ENCODE assay signal across 16 cellular contexts in the genomic region with DNA sequence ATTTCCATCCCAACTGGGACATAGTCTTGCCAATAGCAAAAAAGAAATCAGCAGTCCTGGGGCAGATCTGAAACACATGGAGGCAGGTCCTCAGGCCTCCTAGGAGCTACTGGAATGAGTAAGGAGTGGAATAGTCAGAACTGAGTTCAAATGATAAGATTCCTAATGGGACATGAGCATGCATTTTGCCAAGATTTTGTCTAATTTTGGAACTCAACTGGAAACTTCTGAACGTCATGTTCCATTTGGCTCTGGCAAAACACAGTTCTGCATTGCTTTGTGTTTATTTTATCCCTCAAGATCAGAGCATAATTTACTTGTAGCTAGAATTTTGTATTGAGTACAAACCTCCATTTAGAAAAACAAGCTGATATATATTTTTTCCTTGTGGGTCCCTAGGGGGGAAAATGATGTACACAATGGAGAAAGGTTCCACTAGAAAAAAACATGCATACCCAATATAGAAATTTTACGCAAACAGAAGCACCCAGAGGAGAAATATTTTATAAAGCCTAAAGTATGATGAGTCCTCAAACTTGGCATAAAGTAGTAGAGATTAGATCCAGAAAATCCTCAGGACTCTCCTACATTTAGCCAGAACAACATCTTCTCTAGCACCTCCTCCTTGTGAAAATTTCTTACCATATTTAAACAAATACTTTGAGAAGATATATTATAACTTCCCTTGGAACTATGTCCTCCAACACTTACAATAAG.
DNase-seq lines count a peak whose midpoint lies in the region; ATAC-seq, FAIRE-seq and TF ChIP-seq lines count a peak whose summit lies in the region.
"Had no signal": no experiment of that assay in that cellular context is flagged by ENCODE, and none has a peak within 500 bp of the region (broad histone marks: within the 10 kb centered on the region; RNA-seq: fewer than 3 reads in every experiment).

No MANE protein-coding gene starts in this region.

- TF ChIP-seq CTCF in body of pancreas (IDR thresholded peaks at IDR 0.05) (no peak), heart left ventricle (IDR thresholded peaks at IDR 0.05) (no peak), D721Med (IDR thresholded peaks at IDR 0.05; ENCODE audit: insufficient read depth, missing control alignments) (no peak)

- TF ChIP-seq POLR2A in body of pancreas (IDR thresholded peaks at IDR 0.05) = no peak
- no peak for TF ChIP-seq POLR2A in heart left ventricle (IDR thresholded peaks at IDR 0.05)

- no peaks in the 10 kb centered on the region for H3K27me3 ChIP-seq in body of pancreas
- H3K27me3 ChIP-seq in heart left ventricle = no peaks in the 10 kb centered on the region
- no peaks in the 10 kb centered on the region for H3K27me3 ChIP-seq in muscle layer of duodenum (ENCODE audit: low read depth, low read length)
- H3K27me3 ChIP-seq: right lobe of liver had no signal

- no peak for FAIRE-seq in D721Med (lab: Jason Lieb, UNC)
- FAIRE-seq: GM12878 had no signal

- intact Hi-C loops in body of pancreas (cut with DNase I) = no loop called here
- intact Hi-C loops in heart left ventricle (cut with DNase I) = no loop called here

- H3K27ac ChIP-seq in body of pancreas (no peak overlapping the region), heart left ventricle (peak overlapping the region; percentile 19 to 92 (median 68)), muscle layer of duodenum (ENCODE audit: low read length) (peak overlapping the region; percentile 63), temporal lobe (ENCODE audit: low read depth, low read length) (peak overlapping the region; percentile 91)
- H3K27ac ChIP-seq: epithelial cell of prostate had no signal

- 77 to 86% methylated on average over 2 of the region's 2 CpGs for WGBS in body of pancreas, 2 donors
- 50 to 57% (median 55%) methylated on average over 2 of the region's 2 CpGs for WGBS in heart left ventricle, 4 donors

- DNase-seq in body of pancreas = peak in 1 of 4 donors; percentile 17
- peak in 3 of 5 donors; percentile 18 to 63 (median 41) for DNase-seq in heart left ventricle
- DNase-seq in D721Med (ENCODE audit: insufficient read length, low spot score) = no peak
- no peak for DNase-seq in NCI-H446 (lab: John Stamatoyannopoulos, UW)
- DNase-seq: amniotic stem cell, cortex of kidney, H9, NCI-H2081, right lobe of liver, T-helper 1 cell had no signal

- H3K4me3 ChIP-seq in body of pancreas (no peak overlapping the region), heart left ventricle (no peak overlapping the region), muscle layer of duodenum (ENCODE audit: low read depth in 1 of 2, low read length in 2 of 2) (no peak overlapping the region)
- H3K4me3 ChIP-seq: GM12878, right lobe of liver had no signal

- H3K36me3 ChIP-seq in body of pancreas (replicated peaks in 1 of 2; ENCODE audit: insufficient read depth in 1 of 2, low read depth in 2 of 2) (no peaks in the 10 kb centered on the region), heart left ventricle (no peaks in the 10 kb centered on the region), muscle layer of duodenum (ENCODE audit: control insufficient read depth in 1 of 2, insufficient read depth in 2 of 2, low read length in 2 of 2) (no peaks in the 10 kb centered on the region)
- H3K36me3 ChIP-seq: right lobe of liver had no signal

- H3K4me1 ChIP-seq in body of pancreas (peaks cover 7% of the 10 kb centered on the region), heart left ventricle (peaks cover 0 to 41% (median 14%) of the 10 kb centered on the region in 12 donors), muscle layer of duodenum (ENCODE audit: control insufficient read depth in 1 of 2, insufficient read depth in 2 of 2, low read length in 2 of 2) (peaks cover 0 to 6% of the 10 kb centered on the region in 2 donors)

- H3K9me3 ChIP-seq in body of pancreas (no peaks in the 10 kb centered on the region), heart left ventricle (no peaks in the 10 kb centered on the region), muscle layer of duodenum (ENCODE audit: control insufficient read depth in 1 of 2, low read length in 2 of 2) (no peaks in the 10 kb centered on the region)
- H3K9me3 ChIP-seq: right lobe of liver had no signal

- ATAC-seq in body of pancreas = peak; percentile 22
- ATAC-seq in heart left ventricle = peak; percentile 85 to 93 (median 88)
- ATAC-seq in HG03432 (IDR thresholded peaks at IDR 0.05; ENCODE audit: unreplicated experiment) = no peak
- ATAC-seq in HG02798 (IDR thresholded peaks at IDR 0.05; ENCODE audit: poor library complexity, unreplicated experiment) = no peak
- ATAC-seq: GM12878 had no signal

Comparison
In these comparisons a context has a peak if more than half of its experiments do, and no peak if none do; other contexts are left out.
1. ATAC-seq: peak in body of pancreas (single experiment) and heart left ventricle (4 of 4); none in HG03432 (single experiment) and HG02798 (single experiment).
2. DNase-seq: peak in heart left ventricle (3 of 5); none in D721Med (single experiment) and NCI-H446 (0 of 2).
3. H3K27ac ChIP-seq: peak in heart left ventricle (12 of 12), muscle layer of duodenum (single experiment) and temporal lobe (single experiment); none in body of pancreas (0 of 4).